In the genomic region with DNA sequence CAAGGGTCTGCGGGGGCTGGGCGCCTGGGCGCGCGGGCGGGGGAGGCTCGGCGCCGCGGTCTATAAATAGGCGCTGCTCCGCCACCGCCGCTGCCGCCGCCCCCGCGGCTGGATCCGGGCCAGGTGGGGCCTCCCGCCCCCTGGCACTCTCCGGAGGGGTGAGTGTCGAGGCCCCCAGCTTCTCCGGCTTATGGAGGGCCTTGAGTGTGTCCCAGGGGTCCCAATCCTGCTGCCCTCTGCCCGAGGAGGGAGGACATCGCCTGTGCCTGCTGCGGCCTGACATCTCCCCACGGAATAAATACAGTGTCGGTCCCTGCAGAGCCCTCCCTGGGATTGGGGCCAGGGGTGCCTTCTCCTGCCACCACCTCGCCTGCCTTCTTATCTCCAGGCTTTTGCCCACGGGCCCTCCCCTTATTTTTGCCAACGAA, we compare ENCODE assay signal across 2 cellular contexts.
TF ChIP-seq lines count a peak whose summit lies in the region.

No MANE protein-coding gene starts in this region.

TF ChIP-seq in SK-N-SH, 30 proteins besides CTCF, POLR2A, EP300 and RAD21 (continued from another document):
- TF ChIP-seq, protein P1, sequence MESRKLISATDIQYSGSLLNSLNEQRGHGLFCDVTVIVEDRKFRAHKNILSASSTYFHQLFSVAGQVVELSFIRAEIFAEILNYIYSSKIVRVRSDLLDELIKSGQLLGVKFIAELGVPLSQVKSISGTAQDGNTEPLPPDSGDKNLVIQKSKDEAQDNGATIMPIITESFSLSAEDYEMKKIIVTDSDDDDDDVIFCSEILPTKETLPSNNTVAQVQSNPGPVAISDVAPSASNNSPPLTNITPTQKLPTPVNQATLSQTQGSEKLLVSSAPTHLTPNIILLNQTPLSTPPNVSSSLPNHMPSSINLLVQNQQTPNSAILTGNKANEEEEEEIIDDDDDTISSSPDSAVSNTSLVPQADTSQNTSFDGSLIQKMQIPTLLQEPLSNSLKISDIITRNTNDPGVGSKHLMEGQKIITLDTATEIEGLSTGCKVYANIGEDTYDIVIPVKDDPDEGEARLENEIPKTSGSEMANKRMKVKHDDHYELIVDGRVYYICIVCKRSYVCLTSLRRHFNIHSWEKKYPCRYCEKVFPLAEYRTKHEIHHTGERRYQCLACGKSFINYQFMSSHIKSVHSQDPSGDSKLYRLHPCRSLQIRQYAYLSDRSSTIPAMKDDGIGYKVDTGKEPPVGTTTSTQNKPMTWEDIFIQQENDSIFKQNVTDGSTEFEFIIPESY (IDR thresholded peaks at IDR 0.05; ENCODE audit: borderline replicate concordance, low read depth): no peak
- no peak for TF ChIP-seq POLR2AphosphoS5 (IDR thresholded peaks at IDR 0.05; ENCODE audit: low read depth, low read length)
- TF ChIP-seq YY1 (IDR thresholded peaks at IDR 0.05; ENCODE audit: low read depth): no peak
- TF ChIP-seq TEAD4 (IDR thresholded peaks at IDR 0.05; ENCODE audit: borderline replicate concordance, insufficient read depth): no peak
- TF ChIP-seq, protein P2, sequence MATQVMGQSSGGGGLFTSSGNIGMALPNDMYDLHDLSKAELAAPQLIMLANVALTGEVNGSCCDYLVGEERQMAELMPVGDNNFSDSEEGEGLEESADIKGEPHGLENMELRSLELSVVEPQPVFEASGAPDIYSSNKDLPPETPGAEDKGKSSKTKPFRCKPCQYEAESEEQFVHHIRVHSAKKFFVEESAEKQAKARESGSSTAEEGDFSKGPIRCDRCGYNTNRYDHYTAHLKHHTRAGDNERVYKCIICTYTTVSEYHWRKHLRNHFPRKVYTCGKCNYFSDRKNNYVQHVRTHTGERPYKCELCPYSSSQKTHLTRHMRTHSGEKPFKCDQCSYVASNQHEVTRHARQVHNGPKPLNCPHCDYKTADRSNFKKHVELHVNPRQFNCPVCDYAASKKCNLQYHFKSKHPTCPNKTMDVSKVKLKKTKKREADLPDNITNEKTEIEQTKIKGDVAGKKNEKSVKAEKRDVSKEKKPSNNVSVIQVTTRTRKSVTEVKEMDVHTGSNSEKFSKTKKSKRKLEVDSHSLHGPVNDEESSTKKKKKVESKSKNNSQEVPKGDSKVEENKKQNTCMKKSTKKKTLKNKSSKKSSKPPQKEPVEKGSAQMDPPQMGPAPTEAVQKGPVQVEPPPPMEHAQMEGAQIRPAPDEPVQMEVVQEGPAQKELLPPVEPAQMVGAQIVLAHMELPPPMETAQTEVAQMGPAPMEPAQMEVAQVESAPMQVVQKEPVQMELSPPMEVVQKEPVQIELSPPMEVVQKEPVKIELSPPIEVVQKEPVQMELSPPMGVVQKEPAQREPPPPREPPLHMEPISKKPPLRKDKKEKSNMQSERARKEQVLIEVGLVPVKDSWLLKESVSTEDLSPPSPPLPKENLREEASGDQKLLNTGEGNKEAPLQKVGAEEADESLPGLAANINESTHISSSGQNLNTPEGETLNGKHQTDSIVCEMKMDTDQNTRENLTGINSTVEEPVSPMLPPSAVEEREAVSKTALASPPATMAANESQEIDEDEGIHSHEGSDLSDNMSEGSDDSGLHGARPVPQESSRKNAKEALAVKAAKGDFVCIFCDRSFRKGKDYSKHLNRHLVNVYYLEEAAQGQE (IDR thresholded peaks at IDR 0.05; ENCODE audit: low read depth, low read length): no peak
- TF ChIP-seq FOXM1 (IDR thresholded peaks at IDR 0.05; ENCODE audit: low read depth): no peak
- TF ChIP-seq NRF1 (IDR thresholded peaks at IDR 0.05; ENCODE audit: low read depth, low read length): no peak
- no peak for TF ChIP-seq SMC3 (IDR thresholded peaks at IDR 0.05; ENCODE audit: low read depth, low read length)
- TF ChIP-seq, protein P3, sequence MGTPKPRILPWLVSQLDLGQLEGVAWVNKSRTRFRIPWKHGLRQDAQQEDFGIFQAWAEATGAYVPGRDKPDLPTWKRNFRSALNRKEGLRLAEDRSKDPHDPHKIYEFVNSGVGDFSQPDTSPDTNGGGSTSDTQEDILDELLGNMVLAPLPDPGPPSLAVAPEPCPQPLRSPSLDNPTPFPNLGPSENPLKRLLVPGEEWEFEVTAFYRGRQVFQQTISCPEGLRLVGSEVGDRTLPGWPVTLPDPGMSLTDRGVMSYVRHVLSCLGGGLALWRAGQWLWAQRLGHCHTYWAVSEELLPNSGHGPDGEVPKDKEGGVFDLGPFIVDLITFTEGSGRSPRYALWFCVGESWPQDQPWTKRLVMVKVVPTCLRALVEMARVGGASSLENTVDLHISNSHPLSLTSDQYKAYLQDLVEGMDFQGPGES (IDR thresholded peaks at IDR 0.05; ENCODE audit: low read depth, low read length): no peak
- no peak for TF ChIP-seq TAF1 (IDR thresholded peaks at IDR 0.05; ENCODE audit: borderline replicate concordance, low read depth, low read length)
- TF ChIP-seq MXI1 (IDR thresholded peaks at IDR 0.05; ENCODE audit: low read depth, low read length): no peak
- TF ChIP-seq TCF12 (IDR thresholded peaks at IDR 0.05): no peak
- TF ChIP-seq, protein P4, sequence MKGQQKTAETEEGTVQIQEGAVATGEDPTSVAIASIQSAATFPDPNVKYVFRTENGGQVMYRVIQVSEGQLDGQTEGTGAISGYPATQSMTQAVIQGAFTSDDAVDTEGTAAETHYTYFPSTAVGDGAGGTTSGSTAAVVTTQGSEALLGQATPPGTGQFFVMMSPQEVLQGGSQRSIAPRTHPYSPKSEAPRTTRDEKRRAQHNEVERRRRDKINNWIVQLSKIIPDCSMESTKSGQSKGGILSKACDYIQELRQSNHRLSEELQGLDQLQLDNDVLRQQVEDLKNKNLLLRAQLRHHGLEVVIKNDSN (IDR thresholded peaks at IDR 0.05; ENCODE audit: borderline replicate concordance, low read depth): no peak

TF ChIP-seq in SK-N-SH treated with all-trans-retinoic acid at 6 μM for 48 hours, 23 proteins besides CTCF, POLR2A, EP300 and RAD21 (continued from another document):
- TF ChIP-seq ZNF70 (CRISPR knock-in tag; IDR thresholded peaks at IDR 0.05) (no peak), GLIS3 (CRISPR knock-in tag; IDR thresholded peaks at IDR 0.05) (no peak), ZNF565 (CRISPR knock-in tag; conservative IDR thresholded peaks at IDR 0.05; ENCODE audit: low read depth) (no peak), ESRRG (CRISPR knock-in tag; IDR thresholded peaks at IDR 0.05) (no peak), ZFP3 (CRISPR knock-in tag; IDR thresholded peaks at IDR 0.05) (no peak), ISL1 (CRISPR knock-in tag; IDR thresholded peaks at IDR 0.05) (no peak), TCF4 (CRISPR knock-in tag; IDR thresholded peaks at IDR 0.05; ENCODE audit: borderline replicate concordance) (no peak), SNAI2 (CRISPR knock-in tag; IDR thresholded peaks at IDR 0.05) (no peak)
- TF ChIP-seq, protein P5, sequence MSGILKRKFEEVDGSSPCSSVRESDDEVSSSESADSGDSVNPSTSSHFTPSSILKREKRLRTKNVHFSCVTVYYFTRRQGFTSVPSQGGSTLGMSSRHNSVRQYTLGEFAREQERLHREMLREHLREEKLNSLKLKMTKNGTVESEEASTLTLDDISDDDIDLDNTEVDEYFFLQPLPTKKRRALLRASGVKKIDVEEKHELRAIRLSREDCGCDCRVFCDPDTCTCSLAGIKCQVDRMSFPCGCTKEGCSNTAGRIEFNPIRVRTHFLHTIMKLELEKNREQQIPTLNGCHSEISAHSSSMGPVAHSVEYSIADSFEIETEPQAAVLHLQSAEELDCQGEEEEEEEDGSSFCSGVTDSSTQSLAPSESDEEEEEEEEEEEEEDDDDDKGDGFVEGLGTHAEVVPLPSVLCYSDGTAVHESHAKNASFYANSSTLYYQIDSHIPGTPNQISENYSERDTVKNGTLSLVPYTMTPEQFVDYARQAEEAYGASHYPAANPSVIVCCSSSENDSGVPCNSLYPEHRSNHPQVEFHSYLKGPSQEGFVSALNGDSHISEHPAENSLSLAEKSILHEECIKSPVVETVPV (CRISPR knock-in tag; IDR thresholded peaks at IDR 0.05): no peak
- TF ChIP-seq, protein P6, sequence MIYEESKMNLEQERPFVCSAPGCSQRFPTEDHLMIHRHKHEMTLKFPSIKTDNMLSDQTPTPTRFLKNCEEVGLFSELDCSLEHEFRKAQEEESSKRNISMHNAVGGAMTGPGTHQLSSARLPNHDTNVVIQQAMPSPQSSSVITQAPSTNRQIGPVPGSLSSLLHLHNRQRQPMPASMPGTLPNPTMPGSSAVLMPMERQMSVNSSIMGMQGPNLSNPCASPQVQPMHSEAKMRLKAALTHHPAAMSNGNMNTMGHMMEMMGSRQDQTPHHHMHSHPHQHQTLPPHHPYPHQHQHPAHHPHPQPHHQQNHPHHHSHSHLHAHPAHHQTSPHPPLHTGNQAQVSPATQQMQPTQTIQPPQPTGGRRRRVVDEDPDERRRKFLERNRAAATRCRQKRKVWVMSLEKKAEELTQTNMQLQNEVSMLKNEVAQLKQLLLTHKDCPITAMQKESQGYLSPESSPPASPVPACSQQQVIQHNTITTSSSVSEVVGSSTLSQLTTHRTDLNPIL (CRISPR knock-in tag; IDR thresholded peaks at IDR 0.05; ENCODE audit: low read depth): no peak
- TF ChIP-seq, protein P7, sequence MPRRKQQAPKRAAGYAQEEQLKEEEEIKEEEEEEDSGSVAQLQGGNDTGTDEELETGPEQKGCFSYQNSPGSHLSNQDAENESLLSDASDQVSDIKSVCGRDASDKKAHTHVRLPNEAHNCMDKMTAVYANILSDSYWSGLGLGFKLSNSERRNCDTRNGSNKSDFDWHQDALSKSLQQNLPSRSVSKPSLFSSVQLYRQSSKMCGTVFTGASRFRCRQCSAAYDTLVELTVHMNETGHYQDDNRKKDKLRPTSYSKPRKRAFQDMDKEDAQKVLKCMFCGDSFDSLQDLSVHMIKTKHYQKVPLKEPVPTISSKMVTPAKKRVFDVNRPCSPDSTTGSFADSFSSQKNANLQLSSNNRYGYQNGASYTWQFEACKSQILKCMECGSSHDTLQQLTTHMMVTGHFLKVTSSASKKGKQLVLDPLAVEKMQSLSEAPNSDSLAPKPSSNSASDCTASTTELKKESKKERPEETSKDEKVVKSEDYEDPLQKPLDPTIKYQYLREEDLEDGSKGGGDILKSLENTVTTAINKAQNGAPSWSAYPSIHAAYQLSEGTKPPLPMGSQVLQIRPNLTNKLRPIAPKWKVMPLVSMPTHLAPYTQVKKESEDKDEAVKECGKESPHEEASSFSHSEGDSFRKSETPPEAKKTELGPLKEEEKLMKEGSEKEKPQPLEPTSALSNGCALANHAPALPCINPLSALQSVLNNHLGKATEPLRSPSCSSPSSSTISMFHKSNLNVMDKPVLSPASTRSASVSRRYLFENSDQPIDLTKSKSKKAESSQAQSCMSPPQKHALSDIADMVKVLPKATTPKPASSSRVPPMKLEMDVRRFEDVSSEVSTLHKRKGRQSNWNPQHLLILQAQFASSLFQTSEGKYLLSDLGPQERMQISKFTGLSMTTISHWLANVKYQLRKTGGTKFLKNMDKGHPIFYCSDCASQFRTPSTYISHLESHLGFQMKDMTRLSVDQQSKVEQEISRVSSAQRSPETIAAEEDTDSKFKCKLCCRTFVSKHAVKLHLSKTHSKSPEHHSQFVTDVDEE (CRISPR knock-in tag; IDR thresholded peaks at IDR 0.05): no peak
